ENCODE assay signal across 33 cellular contexts in genomic region chr10:36464291-36464690, GRCh38.
"Had no signal": no experiment of that assay in that cellular context is flagged by ENCODE, and none has a peak within 500 bp of the region (broad histone marks: within the 10 kb centered on the region; RNA-seq: fewer than 3 reads in every experiment).

No MANE protein-coding gene starts in this region.

- H3K4me1 Mint-ChIP-seq: activated B cell treated with CpG ODN at 0.5 μM for 24 hours; activated T-helper 17 cell treated with anti-CD3 and anti-CD28 coated beads, Interleukin-2, amount 50 U/mL, for 72 hours; T-helper 17 cell had no signal

- H3K9me3 ChIP-seq: adrenal gland, body of pancreas, esophagus muscularis mucosa, gastrocnemius medialis, heart right ventricle had no signal

- H3K36me3 Mint-ChIP-seq: activated naive CD8-positive, alpha-beta T cell had no signal

- ATAC-seq: activated CD4-positive, CD25-positive, alpha-beta regulatory T cell treated with anti-CD3 and anti-CD28 coated beads, Interleukin-2, amount 50 U/mL, for 24 hours; activated CD8-positive, alpha-beta T cell treated with anti-CD3 and anti-CD28 coated beads for 36 hours; activated T-cell treated with anti-CD3 and anti-CD28 coated beads, Interleukin-2, amount 50 U/mL, for 4 hours; activated T-helper 17 cell treated with anti-CD3 and anti-CD28 coated beads, Interleukin-2, amount 50 U/mL, for 72 hours; body of pancreas; effector memory CD8-positive, alpha-beta T cell; foreskin keratinocyte; gastrocnemius medialis; heart right ventricle; T-helper 17 cell had no signal

- H3K27me3 Mint-ChIP-seq: activated B cell treated with CpG ODN at 0.5 μM for 24 hours; activated CD8-positive, alpha-beta T cell treated with anti-CD3 and anti-CD28 coated beads for 36 hours; activated naive CD8-positive, alpha-beta T cell; activated T-helper 17 cell treated with anti-CD3 and anti-CD28 coated beads, Interleukin-2, amount 50 U/mL, for 72 hours; effector memory CD8-positive, alpha-beta T cell; T-helper 17 cell had no signal

- H3K27me3 ChIP-seq: adrenal gland, body of pancreas, esophagus muscularis mucosa, foreskin keratinocyte, gastrocnemius medialis, heart right ventricle had no signal

- H3K27ac Mint-ChIP-seq: activated B cell treated with CpG ODN at 0.5 μM for 24 hours; activated CD8-positive, alpha-beta T cell treated with anti-CD3 and anti-CD28 coated beads for 36 hours; activated naive CD8-positive, alpha-beta T cell; activated T-helper 17 cell treated with anti-CD3 and anti-CD28 coated beads, Interleukin-2, amount 50 U/mL, for 72 hours; effector memory CD8-positive, alpha-beta T cell; T-helper 17 cell; T-helper 2 cell treated with Interferon-gamma antibody and Interleukin-4, amounts not matched to agents 5 μg/mL and 100 μg/mL, for 36 hours had no signal

- H3K4me3 Mint-ChIP-seq: activated B cell treated with CpG ODN at 0.5 μM for 24 hours; activated CD8-positive, alpha-beta T cell treated with anti-CD3 and anti-CD28 coated beads for 36 hours; activated naive CD8-positive, alpha-beta T cell; activated T-cell treated with anti-CD3 and anti-CD28 coated beads, Interleukin-2, amount 50 U/mL, for 4 hours; activated T-helper 17 cell treated with anti-CD3 and anti-CD28 coated beads, Interleukin-2, amount 50 U/mL, for 72 hours; effector memory CD8-positive, alpha-beta T cell; T-helper 17 cell; T-helper 2 cell treated with Interferon-gamma antibody and Interleukin-4, amounts not matched to agents 5 μg/mL and 100 μg/mL, for 36 hours had no signal

- H3K27ac ChIP-seq: adrenal gland, body of pancreas, esophagus muscularis mucosa, foreskin keratinocyte, gastrocnemius medialis, heart right ventricle, WERI-Rb-1 had no signal

- DNase-seq: activated B cell treated with CpG ODN at 0.5 μM for 24 hours; activated CD4-positive, alpha-beta T cell treated with anti-CD3 and anti-CD28 coated beads for 48 hours; activated CD4-positive, alpha-beta T cell treated with anti-CD3 and anti-CD28 coated beads, Interleukin-2, amount 50 U/mL, for 1 hour; activated CD4-positive, alpha-beta T cell treated with anti-CD3 and anti-CD28 coated beads, Interleukin-2, amount 50 U/mL, for 48 hours; activated CD8-positive, alpha-beta memory T cell treated with anti-CD3 and anti-CD28 coated beads for 24 hours; activated CD8-positive, alpha-beta T cell treated with anti-CD3 and anti-CD28 coated beads for 36 hours; activated effector memory CD4-positive, alpha-beta T cell treated with Interleukin-2 at 50 U/mL for 16 hours; activated gamma-delta T cell treated with Interleukin-2 at 50 U/mL for 16 hours; activated naive CD4-positive, alpha-beta T cell treated with anti-CD3 and anti-CD28 coated beads, Interleukin-2, amount 50 U/mL, for 16 hours; activated naive CD4-positive, alpha-beta T cell treated with Interleukin-2 at 50 U/mL for 16 hours; activated T-cell treated with anti-CD3 and anti-CD28 coated beads, Interleukin-2, amount 50 U/mL, for 4 hours; adrenal gland; amygdala; aorta; body of pancreas; caudate nucleus; cortex of kidney; dermis blood vessel endothelial cell; effector CD4-positive, alpha-beta T cell; effector memory CD8-positive, alpha-beta T cell; erythroblast; foreskin keratinocyte; gastrocnemius medialis; heart right ventricle; T-helper 1 cell; T-helper 17 cell; T1000; WERI-Rb-1 had no signal

- H3K4me3 ChIP-seq: adrenal gland, body of pancreas, esophagus muscularis mucosa, gastrocnemius medialis, heart right ventricle had no signal

- H3K4me1 ChIP-seq: adrenal gland, body of pancreas, esophagus muscularis mucosa, gastrocnemius medialis had no signal

- H3K36me3 ChIP-seq: adrenal gland, esophagus muscularis mucosa, gastrocnemius medialis, heart right ventricle, WERI-Rb-1 had no signal
